ENCODE assay signal across 9 cellular contexts in genomic region chr1:209202826-209203439, GRCh38.
A peak's percentile ranks its signal among the peaks of the same experiment; 100 is the strongest.
DNase-seq lines count a peak whose midpoint lies in the region; ATAC-seq, FAIRE-seq and TF ChIP-seq lines count a peak whose summit lies in the region.
"Had no signal": no experiment of that assay in that cellular context is flagged by ENCODE, and none has a peak within 500 bp of the region (broad histone marks: within the 10 kb centered on the region; RNA-seq: fewer than 3 reads in every experiment).

No MANE protein-coding gene starts in this region.

- no peaks in the 10 kb centered on the region for H3K9me3 Mint-ChIP-seq in chondrocyte (ENCODE audit: low read depth)

- H3K4me1 Mint-ChIP-seq in chondrocyte (ENCODE audit: low read depth): peaks cover 8% of the 10 kb centered on the region

- no peak overlapping the region for H3K27ac Mint-ChIP-seq in chondrocyte (ENCODE audit: unreplicated experiment)

- H3K4me3 Mint-ChIP-seq in chondrocyte (ENCODE audit: unreplicated experiment): no peak overlapping the region
- H3K4me3 Mint-ChIP-seq: naive B cell had no signal

- H3K36me3 Mint-ChIP-seq in chondrocyte (ENCODE audit: low read depth): no peaks in the 10 kb centered on the region
- H3K36me3 Mint-ChIP-seq: naive B cell had no signal

- no peak for ATAC-seq in HG03378 (IDR thresholded peaks at IDR 0.05; ENCODE audit: unreplicated experiment)
- ATAC-seq in omental fat pad (ENCODE audit: low FRiP score): no peak
- ATAC-seq in HG02884 (IDR thresholded peaks at IDR 0.05; ENCODE audit: unreplicated experiment): no peak

- TF ChIP-seq CTCF in D721Med (IDR thresholded peaks at IDR 0.05; ENCODE audit: insufficient read depth, missing control alignments) (peak; percentile 95), chondrocyte (IDR thresholded peaks at IDR 0.05) (peak; percentile 85), omental fat pad (IDR thresholded peaks at IDR 0.05) (no peak)

- H3K27me3 Mint-ChIP-seq in chondrocyte (ENCODE audit: low read depth): peaks cover 57% of the 10 kb centered on the region

- DNase-seq in D721Med (ENCODE audit: insufficient read length, low spot score) (peak; percentile 46), HCEC 1CT (peak; percentile 38), NCI-H82 treated with DMSO at 0.1 percent for 48 hours (lab: John Stamatoyannopoulos, UW; ENCODE audit: unreplicated experiment) (peak; percentile 29), chondrocyte (ENCODE audit: low spot score) (no peak), middle frontal gyrus (ENCODE audit: extremely low spot score, low spot score) (peak; percentile 36), omental fat pad (ENCODE audit: low spot score) (no peak)
- DNase-seq: naive B cell had no signal

- FAIRE-seq in D721Med (lab: Jason Lieb, UNC): no peak

Comparison
In these comparisons a context has a peak if more than half of its experiments do, and no peak if none do; other contexts are left out.
1. DNase-seq: peak in D721Med (single experiment), HCEC 1CT (single experiment), NCI-H82 treated with DMSO at 0.1 percent for 48 hours (single experiment) and middle frontal gyrus (single experiment); none in chondrocyte (single experiment) and omental fat pad (single experiment).
2. CTCF ChIP-seq: peak in D721Med (single experiment) and chondrocyte (single experiment); none in omental fat pad (0 of 3).